In genomic region chr5:113034182-113034773, GRCh38 we compare ENCODE assay signal across 12 cellular contexts. TPM values are rescaled to one million over a fixed set of nuclear protein-coding genes. Genes with fewer than 3 reads are reported as not detected.
DNase-seq lines count a peak whose midpoint lies in the region; ATAC-seq, FAIRE-seq and TF ChIP-seq lines count a peak whose summit lies in the region.
"Had no signal": no experiment of that assay in that cellular context is flagged by ENCODE, and none has a peak within 500 bp of the region (broad histone marks: within the 10 kb centered on the region; RNA-seq: fewer than 3 reads in every experiment).

No MANE protein-coding gene starts in this region.

- H3K4me3 Mint-ChIP-seq in WTC11, result no peak overlapping the region

- POLR2A ChIA-PET in WTC11 (lab: Charles Lee), result interaction anchor here (0.6 kb wide), 1 partner anchor 13 kb away, joined by 6 read pairs; no protein-coding TSS in a partner anchor
- POLR2A ChIA-PET in RWPE1 (lab: Yijun Ruan, JAX; ENCODE audit: low non-redundant PET), result no interaction called here

- ATAC-seq in WTC11 (peak; percentile 40), right cardiac atrium (peak; percentile 51 to 57)

- H3K36me3 Mint-ChIP-seq in WTC11, result peaks cover 9% of the 10 kb centered on the region

- no peak for FAIRE-seq in H54 (lab: Jason Lieb, UNC)

- CTCF ChIA-PET in WTC11 (lab: Charles Lee) (interaction anchor here (0.7 to 1.2 kb wide), 4 partner anchors 9 to 303 kb away, joined by 3 to 4 read pairs (median 4); no protein-coding TSS in a partner anchor), RWPE1 (lab: Yijun Ruan, JAX) (interaction anchor here (0.5 to 0.9 kb wide), 2 partner anchors 38 to 60 kb away, joined by 3 read pairs; no protein-coding TSS in a partner anchor)

- H3K4me1 Mint-ChIP-seq in WTC11, result peaks cover 64% of the 10 kb centered on the region

- H3K27ac ChIP-seq in right cardiac atrium (ENCODE audit: low read length) (peak overlapping the region; percentile 25), RWPE1 (no peak overlapping the region)

- H3K4me1 ChIP-seq in right cardiac atrium (ENCODE audit: control insufficient read depth, insufficient read depth, low read length), result peaks cover 2% of the 10 kb centered on the region

- TF ChIP-seq POLR2A in H54 (IDR thresholded peaks at IDR 0.05; ENCODE audit: low read depth, low read length), result no peak

- H3K9me3 Mint-ChIP-seq in WTC11, result no peaks in the 10 kb centered on the region

- no peaks in the 10 kb centered on the region for H3K9me3 ChIP-seq in right cardiac atrium (ENCODE audit: control insufficient read depth, low read length)

- WGBS in right cardiac atrium, result 85% methylated on average over 13 of the region's 13 CpGs

- H3K27ac Mint-ChIP-seq in WTC11, result peak overlapping the region; percentile 35; the same call in 1 of the 2 replicates

- TF ChIP-seq CTCF in WTC11 (IDR thresholded peaks at IDR 0.05), result no peak
- no peak for TF ChIP-seq CTCF in RWPE1 (conservative IDR thresholded peaks at IDR 0.05; ENCODE audit: low read depth)

- no peaks in the 10 kb centered on the region for H3K27me3 ChIP-seq in right cardiac atrium (ENCODE audit: control insufficient read depth, insufficient read depth)

- H3K4me3 ChIP-seq in right cardiac atrium (ENCODE audit: low read length), result no peak overlapping the region

- intact Hi-C loops in right cardiac atrium (cut with DNase I), result no loop called here

- no peaks in the 10 kb centered on the region for H3K27me3 Mint-ChIP-seq in WTC11 (ENCODE audit: low read depth)

- DNase-seq in AG08395 (ENCODE audit: low spot score) (peak; percentile 92), H54 (ENCODE audit: insufficient read length, low spot score) (peak; percentile 67), WTC11 (ENCODE audit: low spot score) (no peak), right cardiac atrium (peak in 1 of 3 donors; percentile 55), cerebellum (ENCODE audit: low spot score) (no peak), D341Med (ENCODE audit: low spot score) (no peak), RWPE1 (ENCODE audit: low spot score) (no peak)
- no peak for DNase-seq in activated CD8-positive, alpha-beta memory T cell treated with anti-CD3 and anti-CD28 coated beads, Interleukin-2, amount 50 U/mL, for 48 hours
- DNase-seq: activated CD4-positive, alpha-beta T cell treated with anti-CD3 and anti-CD28 coated beads for 4 hours; anterior cingulate cortex; NCI-H1436 treated with DMSO at 0.1 percent for 48 hours; stimulated activated CD4-positive, alpha-beta T cell treated with anti-CD3 and anti-CD28 coated beads, Interleukin-2, amount 100 ng/mL, for 24 hours had no signal

TF ChIP-seq in WTC11, 78 proteins besides CTCF, POLR2A, EP300 and RAD21:
- TF ChIP-seq FOXK1 (CRISPR knock-in tag; IDR thresholded peaks at IDR 0.05), result no peak
- TF ChIP-seq HMGA2 (CRISPR knock-in tag; IDR thresholded peaks at IDR 0.05), result no peak
- no peak for TF ChIP-seq SOX15 (CRISPR knock-in tag; IDR thresholded peaks at IDR 0.05)
- TF ChIP-seq, protein P1, sequence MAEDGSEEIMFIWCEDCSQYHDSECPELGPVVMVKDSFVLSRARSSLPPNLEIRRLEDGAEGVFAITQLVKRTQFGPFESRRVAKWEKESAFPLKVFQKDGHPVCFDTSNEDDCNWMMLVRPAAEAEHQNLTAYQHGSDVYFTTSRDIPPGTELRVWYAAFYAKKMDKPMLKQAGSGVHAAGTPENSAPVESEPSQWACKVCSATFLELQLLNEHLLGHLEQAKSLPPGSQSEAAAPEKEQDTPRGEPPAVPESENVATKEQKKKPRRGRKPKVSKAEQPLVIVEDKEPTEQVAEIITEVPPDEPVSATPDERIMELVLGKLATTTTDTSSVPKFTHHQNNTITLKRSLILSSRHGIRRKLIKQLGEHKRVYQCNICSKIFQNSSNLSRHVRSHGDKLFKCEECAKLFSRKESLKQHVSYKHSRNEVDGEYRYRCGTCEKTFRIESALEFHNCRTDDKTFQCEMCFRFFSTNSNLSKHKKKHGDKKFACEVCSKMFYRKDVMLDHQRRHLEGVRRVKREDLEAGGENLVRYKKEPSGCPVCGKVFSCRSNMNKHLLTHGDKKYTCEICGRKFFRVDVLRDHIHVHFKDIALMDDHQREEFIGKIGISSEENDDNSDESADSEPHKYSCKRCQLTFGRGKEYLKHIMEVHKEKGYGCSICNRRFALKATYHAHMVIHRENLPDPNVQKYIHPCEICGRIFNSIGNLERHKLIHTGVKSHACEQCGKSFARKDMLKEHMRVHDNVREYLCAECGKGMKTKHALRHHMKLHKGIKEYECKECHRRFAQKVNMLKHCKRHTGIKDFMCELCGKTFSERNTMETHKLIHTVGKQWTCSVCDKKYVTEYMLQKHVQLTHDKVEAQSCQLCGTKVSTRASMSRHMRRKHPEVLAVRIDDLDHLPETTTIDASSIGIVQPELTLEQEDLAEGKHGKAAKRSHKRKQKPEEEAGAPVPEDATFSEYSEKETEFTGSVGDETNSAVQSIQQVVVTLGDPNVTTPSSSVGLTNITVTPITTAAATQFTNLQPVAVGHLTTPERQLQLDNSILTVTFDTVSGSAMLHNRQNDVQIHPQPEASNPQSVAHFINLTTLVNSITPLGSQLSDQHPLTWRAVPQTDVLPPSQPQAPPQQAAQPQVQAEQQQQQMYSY (CRISPR knock-in tag; IDR thresholded peaks at IDR 0.05), result no peak
- no peak for TF ChIP-seq NR2C2 (CRISPR knock-in tag; IDR thresholded peaks at IDR 0.05)
- no peak for TF ChIP-seq CREB1 (CRISPR knock-in tag; IDR thresholded peaks at IDR 0.05)
- no peak for TF ChIP-seq NFE2L1 (CRISPR knock-in tag; IDR thresholded peaks at IDR 0.05)
- TF ChIP-seq, protein P2, sequence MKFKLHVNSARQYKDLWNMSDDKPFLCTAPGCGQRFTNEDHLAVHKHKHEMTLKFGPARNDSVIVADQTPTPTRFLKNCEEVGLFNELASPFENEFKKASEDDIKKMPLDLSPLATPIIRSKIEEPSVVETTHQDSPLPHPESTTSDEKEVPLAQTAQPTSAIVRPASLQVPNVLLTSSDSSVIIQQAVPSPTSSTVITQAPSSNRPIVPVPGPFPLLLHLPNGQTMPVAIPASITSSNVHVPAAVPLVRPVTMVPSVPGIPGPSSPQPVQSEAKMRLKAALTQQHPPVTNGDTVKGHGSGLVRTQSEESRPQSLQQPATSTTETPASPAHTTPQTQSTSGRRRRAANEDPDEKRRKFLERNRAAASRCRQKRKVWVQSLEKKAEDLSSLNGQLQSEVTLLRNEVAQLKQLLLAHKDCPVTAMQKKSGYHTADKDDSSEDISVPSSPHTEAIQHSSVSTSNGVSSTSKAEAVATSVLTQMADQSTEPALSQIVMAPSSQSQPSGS (CRISPR knock-in tag; IDR thresholded peaks at IDR 0.05; ENCODE audit: borderline replicate concordance, low read depth), result no peak
- no peak for TF ChIP-seq MAX (CRISPR knock-in tag; IDR thresholded peaks at IDR 0.05)

RNA-seq across cellular contexts. Expression of gene DCP2, which starts 57.7 kb away (rescaled TPM):
- total RNA-seq in WTC11 (2021), result 186 to 207 TPM (median 191 TPM) in 3 replicates
- 10 to 100 TPM; 23.2 to 26.7 (median 25.9) TPM for total RNA-seq in right cardiac atrium
- 3.6 TPM for polyA plus RNA-seq in right cardiac atrium
- 84.1 TPM for total RNA-seq in cerebellum

Comparison
In these comparisons a context has a peak if more than half of its experiments do, and no peak if none do; other contexts are left out.
1. DNase-seq: peak in AG08395 (single experiment) and H54 (single experiment); none in WTC11 (single experiment), cerebellum (single experiment), activated CD8-positive, alpha-beta memory T cell treated with anti-CD3 and anti-CD28 coated beads, Interleukin-2, amount 50 U/mL, for 48 hours (single experiment), D341Med (single experiment) and RWPE1 (single experiment).